Comparison of ENCODE assay signal across 11 cellular contexts in the genomic region with DNA sequence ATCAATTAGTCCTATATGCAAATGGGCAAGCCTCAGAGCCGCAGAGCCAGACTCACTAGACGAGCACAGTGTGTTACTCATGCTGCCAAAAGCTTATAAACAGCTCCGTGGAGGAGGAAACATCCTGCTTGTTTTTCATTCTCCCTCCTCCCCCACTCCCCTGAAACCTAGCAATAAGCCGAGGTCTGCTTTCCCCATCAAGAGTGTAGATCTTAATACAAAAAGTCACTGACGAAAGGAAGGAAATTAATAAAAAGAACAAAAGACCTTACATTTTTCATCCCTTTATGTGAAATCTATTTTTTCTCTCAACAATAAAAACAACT.
DNase-seq lines count a peak whose midpoint lies in the region; ATAC-seq and TF ChIP-seq lines count a peak whose summit lies in the region.
"Had no signal": no experiment of that assay in that cellular context is flagged by ENCODE, and none has a peak within 500 bp of the region (broad histone marks: within the 10 kb centered on the region; RNA-seq: fewer than 3 reads in every experiment).

No MANE protein-coding gene starts in this region.

- H3K23ac ChIP-seq in H9 (ENCODE audit: insufficient read length, low read depth, low read length): no peak overlapping the region

- H2BK5ac ChIP-seq in H9 (ENCODE audit: insufficient read length, low read length): no peak overlapping the region

- H3K56ac ChIP-seq in H9 (ENCODE audit: insufficient read length, low read depth, low read length): no peak overlapping the region

- no peak overlapping the region for H2AFZ ChIP-seq in H9 (ENCODE audit: low read length)

- peaks cover 9% of the 10 kb centered on the region for H3K4me1 ChIP-seq in CD8-positive, alpha-beta T cell (ENCODE audit: insufficient read depth, low read length)
- H3K4me1 ChIP-seq in muscle layer of duodenum (ENCODE audit: control insufficient read depth in 1 of 2, insufficient read depth in 2 of 2, low read length in 2 of 2) (peaks cover 4 to 60% of the 10 kb centered on the region in 2 donors), H9 (ENCODE audit: insufficient read depth, low read length) (peaks cover 11% of the 10 kb centered on the region; the same call in 1 of the 2 replicates)

- H3K9me3 ChIP-seq in CD8-positive, alpha-beta T cell (ENCODE audit: low read length): no peaks in the 10 kb centered on the region
- H3K9me3 ChIP-seq in MG63: no peaks in the 10 kb centered on the region; the same call in 1 of the 2 replicates
- no peaks in the 10 kb centered on the region for H3K9me3 ChIP-seq in muscle layer of duodenum (ENCODE audit: control insufficient read depth in 1 of 2, low read length in 2 of 2)
- H3K9me3 ChIP-seq in H9 (ENCODE audit: control insufficient read depth, low read depth, low read length): no peaks in the 10 kb centered on the region
- H3K9me3 ChIP-seq: upper lobe of right lung had no signal

- no peaks in the 10 kb centered on the region for H3K27me3 Mint-ChIP-seq in CD8-positive, alpha-beta T cell (ENCODE audit: low read depth)
- H3K27me3 Mint-ChIP-seq in H9 (ENCODE audit: low read depth): no peaks in the 10 kb centered on the region; the same call in 1 of the 2 replicates

- no peaks in the 10 kb centered on the region for H4K20me1 ChIP-seq in H9 (ENCODE audit: control insufficient read depth, insufficient read depth, insufficient read length)

- H2AK5ac ChIP-seq in H9 (ENCODE audit: insufficient read length, low read length): no peak overlapping the region

- no peaks in the 10 kb centered on the region for H3K36me3 ChIP-seq in CD8-positive, alpha-beta T cell (ENCODE audit: insufficient read depth, low read length)
- no peaks in the 10 kb centered on the region for H3K36me3 ChIP-seq in MG63
- no peaks in the 10 kb centered on the region for H3K36me3 ChIP-seq in muscle layer of duodenum (ENCODE audit: control insufficient read depth in 1 of 2, insufficient read depth in 2 of 2, low read length in 2 of 2)
- H3K36me3 ChIP-seq: upper lobe of right lung had no signal

- intact Hi-C loops in CD8-positive, alpha-beta T cell (cut with DNase I, micrococcal nuclease): no loop called here

- no peak overlapping the region for H4K8ac ChIP-seq in H9 (replicated peaks; ENCODE audit: insufficient read length, low read depth, low read length)

- no peak overlapping the region for H3K27ac ChIP-seq in CD8-positive, alpha-beta T cell (ENCODE audit: low read depth, low read length)
- H3K27ac ChIP-seq in muscle layer of duodenum (ENCODE audit: low read length) (peak overlapping the region; percentile 78), H9 (ENCODE audit: insufficient read length, low read depth, low read length) (no peak overlapping the region)
- H3K27ac ChIP-seq: upper lobe of right lung had no signal

- H2BK20ac ChIP-seq in H9 (ENCODE audit: low read depth, low read length, poor library complexity, severe bottlenecking): no peak overlapping the region

- no peak overlapping the region for H3K4me3 Mint-ChIP-seq in CD8-positive, alpha-beta T cell
- no peak overlapping the region for H3K4me3 Mint-ChIP-seq in H9

- H3K4ac ChIP-seq in H9 (ENCODE audit: low read depth, low read length): no peak overlapping the region

- H3K9ac ChIP-seq in H9 (ENCODE audit: extremely low read depth, insufficient read length, low read length): no peak overlapping the region

- H3K27ac Mint-ChIP-seq in CD8-positive, alpha-beta T cell: no peak overlapping the region
- peak overlapping the region in 1 of 3 experiments; percentile 36; a peak in 1 of 7 replicates for H3K27ac Mint-ChIP-seq in H9

- CTCF ChIA-PET in CD8-positive, alpha-beta T cell (lab: Charles Lee): interaction anchor here (1.5 kb wide), 1 partner anchor 9 kb away, joined by 3 read pairs; no protein-coding TSS in a partner anchor

- no peak for DNase-seq in CD8-positive, alpha-beta T cell
- DNase-seq in MG63 (peak; percentile 41), dedifferentiated amniotic fluid mesenchymal stem cell (ENCODE audit: extremely low spot score) (peak; percentile 36), H9 (no peak), NCI-H2196 treated with DMSO at 0.1 percent for 48 hours (lab: John Stamatoyannopoulos, UW; ENCODE audit: unreplicated experiment) (no peak)
- DNase-seq: NCI-H1436, right cardiac atrium, upper lobe of right lung had no signal

- no peaks in the 10 kb centered on the region for H3K9me3 Mint-ChIP-seq in CD8-positive, alpha-beta T cell
- H3K9me3 Mint-ChIP-seq in H9: no peaks in the 10 kb centered on the region

- no peaks in the 10 kb centered on the region for H3K23me2 ChIP-seq in H9 (ENCODE audit: insufficient read length, low read depth, low read length, poor library complexity, severe bottlenecking)

- ATAC-seq in CD8-positive, alpha-beta T cell: peak; percentile 36
- ATAC-seq in HG02852 (IDR thresholded peaks at IDR 0.05; ENCODE audit: unreplicated experiment) (no peak), GM18858 (IDR thresholded peaks at IDR 0.05; ENCODE audit: unreplicated experiment) (no peak)
- ATAC-seq: upper lobe of right lung had no signal

- POLR2A ChIA-PET in CD8-positive, alpha-beta T cell (lab: Charles Lee): no interaction called here

- no peak overlapping the region for H2BK15ac ChIP-seq in H9 (ENCODE audit: low read depth, low read length)

- no peaks in the 10 kb centered on the region for H3K79me1 ChIP-seq in H9 (ENCODE audit: insufficient read depth, low read depth, low read length, poor library complexity, severe bottlenecking)

- no peak overlapping the region for H3K4me3 ChIP-seq in CD8-positive, alpha-beta T cell (ENCODE audit: low read depth, low read length)
- H3K4me3 ChIP-seq in MG63: no peak overlapping the region
- H3K4me3 ChIP-seq in muscle layer of duodenum (ENCODE audit: low read depth in 1 of 2, low read length in 2 of 2): peak overlapping the region in 1 of 2 donors; percentile 22
- H3K4me3 ChIP-seq: upper lobe of right lung had no signal

- TF ChIP-seq CTCF in CD8-positive, alpha-beta T cell (IDR thresholded peaks at IDR 0.05): no peak
- TF ChIP-seq CTCF in H9 (conservative IDR thresholded peaks at IDR 0.05): no peak

- no peak overlapping the region for H3K4me2 ChIP-seq in H9 (ENCODE audit: insufficient read depth, insufficient read length, low read length)

- WGBS in H9 (ENCODE audit: extremely low coverage, insufficient read length, low lambda C conversion rate): no CpG with 5 or more reads among the region's 5 CpGs

- no peak overlapping the region for H3T11ph ChIP-seq in H9 (ENCODE audit: low read length)

- H3K18ac ChIP-seq in H9 (ENCODE audit: insufficient read length, low read depth, low read length): no peak overlapping the region

- no peak overlapping the region for H4K91ac ChIP-seq in H9 (ENCODE audit: insufficient read length, low read depth, low read length)

- H2BK120ac ChIP-seq in H9 (ENCODE audit: low read depth, low read length, poor library complexity, severe bottlenecking): no peak overlapping the region

- H3K27me3 ChIP-seq in CD8-positive, alpha-beta T cell (ENCODE audit: insufficient read depth, low read length): no peaks in the 10 kb centered on the region
- H3K27me3 ChIP-seq in MG63 (no peaks in the 10 kb centered on the region), muscle layer of duodenum (ENCODE audit: low read depth, low read length) (no peaks in the 10 kb centered on the region), H9 (ENCODE audit: insufficient read depth, low read length) (no peaks in the 10 kb centered on the region)
- H3K27me3 ChIP-seq: upper lobe of right lung had no signal

- H4K5ac ChIP-seq in H9 (ENCODE audit: insufficient read length, low read depth, low read length): no peak overlapping the region

- H2BK12ac ChIP-seq in H9 (ENCODE audit: insufficient read length, low read depth, low read length): no peak overlapping the region

- no peaks in the 10 kb centered on the region; the same call in 1 of the 2 replicates for H3K79me2 ChIP-seq in H9 (ENCODE audit: insufficient read depth, low read length)

- H3K14ac ChIP-seq in H9 (ENCODE audit: insufficient read depth, low read length): no peak overlapping the region

- H3K4me1 Mint-ChIP-seq in CD8-positive, alpha-beta T cell (ENCODE audit: low read depth): peaks cover 42% of the 10 kb centered on the region
- peaks cover 55 to 62% of the 10 kb centered on the region in 2 experiments for H3K4me1 Mint-ChIP-seq in H9

- H3K36me3 Mint-ChIP-seq in CD8-positive, alpha-beta T cell: peaks cover 12% of the 10 kb centered on the region
- peaks cover 3 to 6% (median 4%) of the 10 kb centered on the region in 3 experiments for H3K36me3 Mint-ChIP-seq in H9 (ENCODE audit: insufficient read depth in 1 of 3, low read depth in 3 of 3)

Comparison
In these comparisons a context has a peak if more than half of its experiments do, and no peak if none do; other contexts are left out.
1. DNase-seq: peak in MG63 (single experiment) and dedifferentiated amniotic fluid mesenchymal stem cell (single experiment); none in CD8-positive, alpha-beta T cell (0 of 7), H9 (single experiment) and NCI-H2196 treated with DMSO at 0.1 percent for 48 hours (single experiment).